1 cellular context compared by ENCODE assay signal in genomic region chr2:142629193-142629592, GRCh38.
TF ChIP-seq lines count a peak whose summit lies in the region.

No MANE protein-coding gene starts in this region.

TF ChIP-seq in HCT116, 20 proteins besides CTCF, POLR2A, EP300 and RAD21 (continued from another document):
- TF ChIP-seq ZNF274 (IDR thresholded peaks at IDR 0.05; ENCODE audit: low read depth, low read length) (no peak), EZH2phosphoT487 (IDR thresholded peaks at IDR 0.05; ENCODE audit: borderline replicate concordance) (no peak), JUND (IDR thresholded peaks at IDR 0.05) (no peak)
- TF ChIP-seq, protein P1, sequence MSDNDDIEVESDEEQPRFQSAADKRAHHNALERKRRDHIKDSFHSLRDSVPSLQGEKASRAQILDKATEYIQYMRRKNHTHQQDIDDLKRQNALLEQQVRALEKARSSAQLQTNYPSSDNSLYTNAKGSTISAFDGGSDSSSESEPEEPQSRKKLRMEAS (IDR thresholded peaks at IDR 0.05): no peak
